2 cellular contexts compared by ENCODE assay signal in the genomic region with DNA sequence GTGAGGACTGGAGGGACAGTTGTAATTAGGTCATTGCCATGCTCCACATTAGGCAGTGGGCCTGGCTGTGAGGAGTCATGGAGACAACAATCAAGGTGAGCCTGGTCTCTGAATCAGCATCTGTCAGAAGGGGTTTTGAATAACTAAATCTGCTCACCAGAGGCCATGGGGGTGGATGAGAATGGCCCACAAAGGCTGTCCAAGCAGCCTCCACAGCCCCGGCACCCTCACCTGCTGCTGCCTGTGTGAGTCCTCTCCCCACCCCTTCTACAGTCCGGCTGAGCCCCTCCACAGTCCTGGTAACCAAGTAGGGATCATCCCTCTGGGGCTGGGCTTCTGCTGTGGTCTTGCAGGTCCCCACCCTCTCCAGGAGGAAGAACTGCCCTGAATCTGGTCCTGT.
TF ChIP-seq lines count a peak whose summit lies in the region.

No MANE protein-coding gene starts in this region.

TF ChIP-seq in SK-N-SH, 30 proteins besides CTCF, POLR2A, EP300 and RAD21:
- no peak for TF ChIP-seq MEF2A (IDR thresholded peaks at IDR 0.05; ENCODE audit: borderline replicate concordance, low read depth)
- TF ChIP-seq FOSL2 (IDR thresholded peaks at IDR 0.05; ENCODE audit: borderline replicate concordance, low read depth), result no peak
- no peak for TF ChIP-seq YY1 (IDR thresholded peaks at IDR 0.05; ENCODE audit: low read depth)
- TF ChIP-seq NFIC (IDR thresholded peaks at IDR 0.05; ENCODE audit: borderline replicate concordance), result no peak
- TF ChIP-seq RXRA (IDR thresholded peaks at IDR 0.05; ENCODE audit: borderline replicate concordance, low read depth), result no peak
- TF ChIP-seq TEAD4 (IDR thresholded peaks at IDR 0.05; ENCODE audit: borderline replicate concordance, insufficient read depth), result no peak
- TF ChIP-seq NRF1 (IDR thresholded peaks at IDR 0.05; ENCODE audit: low read depth, low read length), result no peak
- TF ChIP-seq, protein P1, sequence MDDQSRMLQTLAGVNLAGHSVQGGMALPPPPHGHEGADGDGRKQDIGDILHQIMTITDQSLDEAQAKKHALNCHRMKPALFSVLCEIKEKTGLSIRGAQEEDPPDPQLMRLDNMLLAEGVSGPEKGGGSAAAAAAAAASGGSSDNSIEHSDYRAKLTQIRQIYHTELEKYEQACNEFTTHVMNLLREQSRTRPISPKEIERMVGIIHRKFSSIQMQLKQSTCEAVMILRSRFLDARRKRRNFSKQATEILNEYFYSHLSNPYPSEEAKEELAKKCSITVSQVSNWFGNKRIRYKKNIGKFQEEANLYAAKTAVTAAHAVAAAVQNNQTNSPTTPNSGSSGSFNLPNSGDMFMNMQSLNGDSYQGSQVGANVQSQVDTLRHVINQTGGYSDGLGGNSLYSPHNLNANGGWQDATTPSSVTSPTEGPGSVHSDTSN (IDR thresholded peaks at IDR 0.05), result no peak
- TF ChIP-seq RFX5 (IDR thresholded peaks at IDR 0.05; ENCODE audit: low read length), result no peak
- no peak for TF ChIP-seq RCOR1 (IDR thresholded peaks at IDR 0.05; ENCODE audit: low read length)
- no peak for TF ChIP-seq FOXJ3 (CRISPR knock-in tag; IDR thresholded peaks at IDR 0.05)
- no peak for TF ChIP-seq SMC3 (IDR thresholded peaks at IDR 0.05; ENCODE audit: low read depth, low read length)
- TF ChIP-seq TCF12 (IDR thresholded peaks at IDR 0.05), result no peak
- TF ChIP-seq GABPA (IDR thresholded peaks at IDR 0.05; ENCODE audit: low read depth), result no peak
- no peak for TF ChIP-seq SIN3A (IDR thresholded peaks at IDR 0.05; ENCODE audit: borderline replicate concordance, low read depth, low read length)
- TF ChIP-seq CHD2 (IDR thresholded peaks at IDR 0.05; ENCODE audit: low read length, partially characterized antibody), result no peak
- TF ChIP-seq, protein P2, sequence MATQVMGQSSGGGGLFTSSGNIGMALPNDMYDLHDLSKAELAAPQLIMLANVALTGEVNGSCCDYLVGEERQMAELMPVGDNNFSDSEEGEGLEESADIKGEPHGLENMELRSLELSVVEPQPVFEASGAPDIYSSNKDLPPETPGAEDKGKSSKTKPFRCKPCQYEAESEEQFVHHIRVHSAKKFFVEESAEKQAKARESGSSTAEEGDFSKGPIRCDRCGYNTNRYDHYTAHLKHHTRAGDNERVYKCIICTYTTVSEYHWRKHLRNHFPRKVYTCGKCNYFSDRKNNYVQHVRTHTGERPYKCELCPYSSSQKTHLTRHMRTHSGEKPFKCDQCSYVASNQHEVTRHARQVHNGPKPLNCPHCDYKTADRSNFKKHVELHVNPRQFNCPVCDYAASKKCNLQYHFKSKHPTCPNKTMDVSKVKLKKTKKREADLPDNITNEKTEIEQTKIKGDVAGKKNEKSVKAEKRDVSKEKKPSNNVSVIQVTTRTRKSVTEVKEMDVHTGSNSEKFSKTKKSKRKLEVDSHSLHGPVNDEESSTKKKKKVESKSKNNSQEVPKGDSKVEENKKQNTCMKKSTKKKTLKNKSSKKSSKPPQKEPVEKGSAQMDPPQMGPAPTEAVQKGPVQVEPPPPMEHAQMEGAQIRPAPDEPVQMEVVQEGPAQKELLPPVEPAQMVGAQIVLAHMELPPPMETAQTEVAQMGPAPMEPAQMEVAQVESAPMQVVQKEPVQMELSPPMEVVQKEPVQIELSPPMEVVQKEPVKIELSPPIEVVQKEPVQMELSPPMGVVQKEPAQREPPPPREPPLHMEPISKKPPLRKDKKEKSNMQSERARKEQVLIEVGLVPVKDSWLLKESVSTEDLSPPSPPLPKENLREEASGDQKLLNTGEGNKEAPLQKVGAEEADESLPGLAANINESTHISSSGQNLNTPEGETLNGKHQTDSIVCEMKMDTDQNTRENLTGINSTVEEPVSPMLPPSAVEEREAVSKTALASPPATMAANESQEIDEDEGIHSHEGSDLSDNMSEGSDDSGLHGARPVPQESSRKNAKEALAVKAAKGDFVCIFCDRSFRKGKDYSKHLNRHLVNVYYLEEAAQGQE (IDR thresholded peaks at IDR 0.05; ENCODE audit: low read depth, low read length), result no peak
- TF ChIP-seq, protein P3, sequence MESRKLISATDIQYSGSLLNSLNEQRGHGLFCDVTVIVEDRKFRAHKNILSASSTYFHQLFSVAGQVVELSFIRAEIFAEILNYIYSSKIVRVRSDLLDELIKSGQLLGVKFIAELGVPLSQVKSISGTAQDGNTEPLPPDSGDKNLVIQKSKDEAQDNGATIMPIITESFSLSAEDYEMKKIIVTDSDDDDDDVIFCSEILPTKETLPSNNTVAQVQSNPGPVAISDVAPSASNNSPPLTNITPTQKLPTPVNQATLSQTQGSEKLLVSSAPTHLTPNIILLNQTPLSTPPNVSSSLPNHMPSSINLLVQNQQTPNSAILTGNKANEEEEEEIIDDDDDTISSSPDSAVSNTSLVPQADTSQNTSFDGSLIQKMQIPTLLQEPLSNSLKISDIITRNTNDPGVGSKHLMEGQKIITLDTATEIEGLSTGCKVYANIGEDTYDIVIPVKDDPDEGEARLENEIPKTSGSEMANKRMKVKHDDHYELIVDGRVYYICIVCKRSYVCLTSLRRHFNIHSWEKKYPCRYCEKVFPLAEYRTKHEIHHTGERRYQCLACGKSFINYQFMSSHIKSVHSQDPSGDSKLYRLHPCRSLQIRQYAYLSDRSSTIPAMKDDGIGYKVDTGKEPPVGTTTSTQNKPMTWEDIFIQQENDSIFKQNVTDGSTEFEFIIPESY (IDR thresholded peaks at IDR 0.05; ENCODE audit: borderline replicate concordance, low read depth), result no peak
- no peak for TF ChIP-seq EZH2phosphoT487 (IDR thresholded peaks at IDR 0.05; ENCODE audit: borderline replicate concordance, low read depth)

TF ChIP-seq in SK-N-SH treated with all-trans-retinoic acid at 6 μM for 48 hours, 23 proteins besides CTCF, POLR2A, EP300 and RAD21:
- TF ChIP-seq ZFP3 (CRISPR knock-in tag; IDR thresholded peaks at IDR 0.05) (no peak), ZNF8 (CRISPR knock-in tag; IDR thresholded peaks at IDR 0.05) (no peak), ZNF565 (CRISPR knock-in tag; conservative IDR thresholded peaks at IDR 0.05; ENCODE audit: low read depth) (no peak), RARB (CRISPR knock-in tag; IDR thresholded peaks at IDR 0.05) (no peak)
- TF ChIP-seq, protein P4, sequence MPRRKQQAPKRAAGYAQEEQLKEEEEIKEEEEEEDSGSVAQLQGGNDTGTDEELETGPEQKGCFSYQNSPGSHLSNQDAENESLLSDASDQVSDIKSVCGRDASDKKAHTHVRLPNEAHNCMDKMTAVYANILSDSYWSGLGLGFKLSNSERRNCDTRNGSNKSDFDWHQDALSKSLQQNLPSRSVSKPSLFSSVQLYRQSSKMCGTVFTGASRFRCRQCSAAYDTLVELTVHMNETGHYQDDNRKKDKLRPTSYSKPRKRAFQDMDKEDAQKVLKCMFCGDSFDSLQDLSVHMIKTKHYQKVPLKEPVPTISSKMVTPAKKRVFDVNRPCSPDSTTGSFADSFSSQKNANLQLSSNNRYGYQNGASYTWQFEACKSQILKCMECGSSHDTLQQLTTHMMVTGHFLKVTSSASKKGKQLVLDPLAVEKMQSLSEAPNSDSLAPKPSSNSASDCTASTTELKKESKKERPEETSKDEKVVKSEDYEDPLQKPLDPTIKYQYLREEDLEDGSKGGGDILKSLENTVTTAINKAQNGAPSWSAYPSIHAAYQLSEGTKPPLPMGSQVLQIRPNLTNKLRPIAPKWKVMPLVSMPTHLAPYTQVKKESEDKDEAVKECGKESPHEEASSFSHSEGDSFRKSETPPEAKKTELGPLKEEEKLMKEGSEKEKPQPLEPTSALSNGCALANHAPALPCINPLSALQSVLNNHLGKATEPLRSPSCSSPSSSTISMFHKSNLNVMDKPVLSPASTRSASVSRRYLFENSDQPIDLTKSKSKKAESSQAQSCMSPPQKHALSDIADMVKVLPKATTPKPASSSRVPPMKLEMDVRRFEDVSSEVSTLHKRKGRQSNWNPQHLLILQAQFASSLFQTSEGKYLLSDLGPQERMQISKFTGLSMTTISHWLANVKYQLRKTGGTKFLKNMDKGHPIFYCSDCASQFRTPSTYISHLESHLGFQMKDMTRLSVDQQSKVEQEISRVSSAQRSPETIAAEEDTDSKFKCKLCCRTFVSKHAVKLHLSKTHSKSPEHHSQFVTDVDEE (CRISPR knock-in tag; IDR thresholded peaks at IDR 0.05), result no peak
- TF ChIP-seq, protein P5, sequence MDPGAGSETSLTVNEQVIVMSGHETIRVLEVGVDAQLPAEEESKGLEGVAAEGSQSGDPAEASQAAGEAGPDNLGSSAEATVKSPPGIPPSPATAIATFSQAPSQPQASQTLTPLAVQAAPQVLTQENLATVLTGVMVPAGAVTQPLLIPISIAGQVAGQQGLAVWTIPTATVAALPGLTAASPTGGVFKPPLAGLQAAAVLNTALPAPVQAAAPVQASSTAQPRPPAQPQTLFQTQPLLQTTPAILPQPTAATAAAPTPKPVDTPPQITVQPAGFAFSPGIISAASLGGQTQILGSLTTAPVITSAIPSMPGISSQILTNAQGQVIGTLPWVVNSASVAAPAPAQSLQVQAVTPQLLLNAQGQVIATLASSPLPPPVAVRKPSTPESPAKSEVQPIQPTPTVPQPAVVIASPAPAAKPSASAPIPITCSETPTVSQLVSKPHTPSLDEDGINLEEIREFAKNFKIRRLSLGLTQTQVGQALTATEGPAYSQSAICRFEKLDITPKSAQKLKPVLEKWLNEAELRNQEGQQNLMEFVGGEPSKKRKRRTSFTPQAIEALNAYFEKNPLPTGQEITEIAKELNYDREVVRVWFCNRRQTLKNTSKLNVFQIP (CRISPR knock-in tag; IDR thresholded peaks at IDR 0.05; ENCODE audit: borderline replicate concordance, low read depth), result no peak
